Comparison of ENCODE assay signal across 8 cellular contexts in the genomic region with DNA sequence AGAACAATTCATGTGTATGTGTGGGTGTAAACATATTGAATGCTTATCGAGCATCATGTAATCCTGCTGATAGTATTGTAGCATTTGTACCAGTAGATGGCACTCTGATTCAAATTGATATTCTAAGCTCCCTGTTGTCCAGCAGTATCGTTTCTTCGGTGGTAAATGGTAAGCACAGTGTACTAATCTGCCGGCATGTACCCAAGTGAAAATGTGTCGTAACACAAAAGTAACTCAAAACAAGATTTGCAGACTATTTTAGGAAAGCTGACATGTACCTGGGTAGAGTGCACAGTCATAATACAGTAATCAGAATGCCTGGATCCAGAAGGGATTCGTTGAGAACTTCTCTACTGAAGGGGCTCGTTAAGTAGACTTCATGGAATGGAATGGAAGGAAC. TPM values are rescaled to one million over a fixed set of nuclear protein-coding genes. Genes with fewer than 3 reads are reported as not detected.
DNase-seq lines count a peak whose midpoint lies in the region; ATAC-seq lines count a peak whose summit lies in the region.

No MANE protein-coding gene starts in this region.

- H3K4me1 ChIP-seq in right cardiac atrium (ENCODE audit: control insufficient read depth, insufficient read depth, low read length) = no peaks in the 10 kb centered on the region
- H3K4me1 ChIP-seq in skeletal muscle tissue (ENCODE audit: control insufficient read depth in 3 of 3, insufficient read depth in 3 of 3, low read length in 3 of 3) = no peaks in the 10 kb centered on the region

- WGBS in right cardiac atrium = 27% methylated on average over 7 of the region's 7 CpGs

- DNase-seq in AG08395 (ENCODE audit: low spot score) (peak; percentile 79), HPDE6-E6E7 (ENCODE audit: extremely low spot score) (peak; percentile 60), NCI-H524 treated with DMSO at 0.1 percent for 48 hours (lab: John Stamatoyannopoulos, UW) (peak; percentile 37), amniotic stem cell (lab: John Stamatoyannopoulos, UW) (peak; percentile 51), right cardiac atrium (no peak), mucosa of gallbladder (ENCODE audit: low spot score) (no peak)

- H3K9ac ChIP-seq in skeletal muscle tissue (ENCODE audit: low read depth in 1 of 3, low read length in 3 of 3) = peak overlapping the region in 1 of 3 donors; percentile 59

- no peaks in the 10 kb centered on the region for H3K36me3 ChIP-seq in skeletal muscle tissue (ENCODE audit: control insufficient read depth in 3 of 3, insufficient read depth in 3 of 3, low read length in 3 of 3)

- peak; percentile 59 for ATAC-seq in GM18502 (IDR thresholded peaks at IDR 0.05; ENCODE audit: poor library complexity, unreplicated experiment)
- peak; percentile 82 to 87 for ATAC-seq in right cardiac atrium

- intact Hi-C loops in right cardiac atrium (cut with DNase I) = loop anchor here (5.0 to 10.0 kb wide), 4 partner anchors 371 to 1038 kb away; no protein-coding TSS in a partner anchor

- H3K9me3 ChIP-seq in right cardiac atrium (ENCODE audit: control insufficient read depth, low read length) (no peaks in the 10 kb centered on the region), skeletal muscle tissue (ENCODE audit: control insufficient read depth in 3 of 3, low read length in 3 of 3) (no peaks in the 10 kb centered on the region)

- H3K27me3 ChIP-seq in right cardiac atrium (ENCODE audit: control insufficient read depth, insufficient read depth) (no peaks in the 10 kb centered on the region), skeletal muscle tissue (ENCODE audit: control insufficient read depth in 3 of 3, insufficient read depth in 3 of 3, low read length in 3 of 3) (no peaks in the 10 kb centered on the region)

- H3K4me3 ChIP-seq in right cardiac atrium (ENCODE audit: low read length) = no peak overlapping the region
- peak overlapping the region in 2 of 3 donors; percentile 30 to 68 for H3K4me3 ChIP-seq in skeletal muscle tissue (ENCODE audit: low read length in 3 of 3)

- H3K27ac ChIP-seq in right cardiac atrium (ENCODE audit: low read length) (no peak overlapping the region), skeletal muscle tissue (ENCODE audit: low read depth, low read length) (no peak overlapping the region)

RNA-seq across cellular contexts. Expression of gene MNS1, which starts 31.7 kb away (rescaled TPM):
- total RNA-seq in right cardiac atrium = 1 to 10 TPM; 1.1 to 2.9 (median 2.1) TPM
- polyA plus RNA-seq in right cardiac atrium = 2.9 TPM
- total RNA-seq in skeletal muscle tissue = 0.52 TPM
- total RNA-seq in mucosa of gallbladder = 2.2 TPM

Comparison
In these comparisons a context has a peak if more than half of its experiments do, and no peak if none do; other contexts are left out.
1. DNase-seq: peak in AG08395 (single experiment), HPDE6-E6E7 (single experiment), NCI-H524 treated with DMSO at 0.1 percent for 48 hours (single experiment) and amniotic stem cell (single experiment); none in right cardiac atrium (0 of 3) and mucosa of gallbladder (single experiment).